Comparison of ENCODE assay signal across 14 cellular contexts in genomic region chr17:78875331-78875730, GRCh38. TPM values are rescaled to one million over a fixed set of nuclear protein-coding genes. Genes with fewer than 3 reads are reported as not detected.
DNase-seq lines count a peak whose midpoint lies in the region; ATAC-seq, FAIRE-seq and TF ChIP-seq lines count a peak whose summit lies in the region.
"Had no signal": no experiment of that assay in that cellular context is flagged by ENCODE, and none has a peak within 500 bp of the region (broad histone marks: within the 10 kb centered on the region; RNA-seq: fewer than 3 reads in every experiment).

No MANE protein-coding gene starts in this region.

- CTCF ChIA-PET in endothelial cell of umbilical vein (lab: Charles Lee) (interaction anchor here (0.8 to 4.8 kb wide), 5 partner anchors 8 to 96 kb away, joined by 3 to 33 read pairs (median 3); no protein-coding TSS in a partner anchor), HEK293T (lab: Yijun Ruan, JAX) (interaction anchor here (1.9 kb wide), 1 partner anchor 10 kb away, joined by 7 read pairs; no protein-coding TSS in a partner anchor)

- H3K9me1 ChIP-seq in endothelial cell of umbilical vein (replicated peaks; ENCODE audit: control insufficient read depth, extremely low read depth, insufficient read depth, low read length) = no peaks in the 10 kb centered on the region

- DNase-seq in NCI-H69 (lab: John Stamatoyannopoulos, UW) = peak; percentile 52
- no peak for DNase-seq in endothelial cell of umbilical vein (ENCODE audit: low read depth, low spot score)
- DNase-seq in sigmoid colon = no peak
- no peak for DNase-seq in NCI-H345 treated with DMSO at 0.1 percent for 48 hours (lab: John Stamatoyannopoulos, UW; ENCODE audit: unreplicated experiment)
- DNase-seq in HEK293T (ENCODE audit: extremely low spot score) = no peak
- DNase-seq in activated CD4-positive, CD25-positive, alpha-beta regulatory T cell treated with anti-CD3 and anti-CD28 coated beads, Interleukin-2, amount 50 U/mL, for 72 hours = no peak
- DNase-seq: activated gamma-delta T cell; central memory CD4-positive, alpha-beta T cell; mucosa of descending colon; NCI-H446 had no signal

- H3K36me3 ChIP-seq in ACC112 (ENCODE audit: insufficient read depth, low read length) (peaks cover 5% of the 10 kb centered on the region), endothelial cell of umbilical vein (ENCODE audit: control insufficient read depth in 2 of 2, extremely low read depth in 1 of 2, insufficient read depth in 2 of 2, low read length in 2 of 2) (peaks cover 3 to 5% of the 10 kb centered on the region in 2 experiments), sigmoid colon (peaks cover 20 to 37% (median 24%) of the 10 kb centered on the region in 4 donors)

- POLR2A ChIA-PET in endothelial cell of umbilical vein (lab: Charles Lee) = no interaction called here
- POLR2A ChIA-PET in HEK293T (lab: Yijun Ruan, JAX) = interaction anchor here (3.3 kb wide), 1 partner anchor 34 kb away, joined by 9 read pairs; the partner anchor contains the start of gene USP36

- H3K27ac ChIP-seq in ACC112 (ENCODE audit: low read depth, low read length) (peak overlapping the region; percentile 22), endothelial cell of umbilical vein (ENCODE audit: insufficient read depth, low read depth, low read length) (peak overlapping the region; percentile 85), sigmoid colon (peak overlapping the region; percentile 65 to 88 (median 78))

- no peaks in the 10 kb centered on the region for H3K27me3 ChIP-seq in ACC112 (ENCODE audit: insufficient read depth, low read length)
- H3K27me3 ChIP-seq in endothelial cell of umbilical vein (ENCODE audit: control insufficient read depth in 2 of 2, insufficient read depth in 2 of 2, low read length in 2 of 2) = no peaks in the 10 kb centered on the region
- no peaks in the 10 kb centered on the region for H3K27me3 ChIP-seq in sigmoid colon

- ATAC-seq in HG02678 (IDR thresholded peaks at IDR 0.05; ENCODE audit: unreplicated experiment) = no peak
- ATAC-seq: mucosa of descending colon, sciatic nerve had no signal

- intact Hi-C loops in endothelial cell of umbilical vein (cut with micrococcal nuclease) (loop anchor here (2.0 kb wide), 1 partner anchor 49 kb away; the partner anchor contains the start of gene TIMP2), sigmoid colon (cut with DNase I) (no loop called here)

- no peaks in the 10 kb centered on the region for H4K20me1 ChIP-seq in endothelial cell of umbilical vein (replicated peaks; ENCODE audit: control insufficient read depth, extremely low read depth, insufficient read depth, low read length)

- no peak for TF ChIP-seq EP300 in sigmoid colon (IDR thresholded peaks at IDR 0.05)

- H3K4me2 ChIP-seq in endothelial cell of umbilical vein (ENCODE audit: insufficient read depth, low read length) = no peak overlapping the region

- no peaks in the 10 kb centered on the region for H3K9me3 ChIP-seq in endothelial cell of umbilical vein (replicated peaks; ENCODE audit: control insufficient read depth, insufficient read depth, low read length)
- H3K9me3 ChIP-seq in sigmoid colon = no peaks in the 10 kb centered on the region
- H3K9me3 ChIP-seq: mucosa of descending colon had no signal

- H3K4me3 ChIP-seq in ACC112 (ENCODE audit: low read depth, low read length) = no peak overlapping the region
- H3K4me3 ChIP-seq in endothelial cell of umbilical vein (replicated peaks in 1 of 3; ENCODE audit: insufficient read depth in 1 of 3, low read depth in 1 of 3, low read length in 3 of 3) = no peak overlapping the region
- H3K4me3 ChIP-seq in sigmoid colon = no peak overlapping the region
- H3K4me3 ChIP-seq: mucosa of descending colon had no signal

- FAIRE-seq in endothelial cell of umbilical vein (lab: Jason Lieb, UNC) = peak; percentile 40

- TF ChIP-seq CTCF in endothelial cell of umbilical vein (IDR thresholded peaks at IDR 0.05; ENCODE audit: extremely low read depth in 1 of 2, insufficient read depth in 1 of 2, low read depth in 1 of 2, low read length in 2 of 2) (no peak), sigmoid colon (IDR thresholded peaks at IDR 0.05) (no peak)

- dilution Hi-C loops in endothelial cell of umbilical vein (cut with MboI; ENCODE audit: extremely low pct_ligation_motif_present, low sequenced_read_pairs) = no loop called here

- no peak overlapping the region for H2AFZ ChIP-seq in ACC112 (ENCODE audit: low read length, unreplicated experiment)
- H2AFZ ChIP-seq in endothelial cell of umbilical vein (ENCODE audit: low read depth, low read length) = no peak overlapping the region

- 81 to 87% methylated on average over 2 of the region's 2 CpGs for WGBS in sigmoid colon, 2 donors

- TF ChIP-seq POLR2A in endothelial cell of umbilical vein (IDR thresholded peaks at IDR 0.05; ENCODE audit: low read depth, low read length) (no peak), sigmoid colon (IDR thresholded peaks at IDR 0.05) (no peak)

- H3K79me2 ChIP-seq in ACC112 (ENCODE audit: control insufficient read depth, insufficient read depth, low read length, unreplicated experiment) (peaks cover 39% of the 10 kb centered on the region), endothelial cell of umbilical vein (ENCODE audit: control insufficient read depth, insufficient read depth, low read length) (peaks cover 21% of the 10 kb centered on the region)

- TSS peak; percentile 14 for BruUV-seq in endothelial cell of umbilical vein (replicated peaks; lab: Mats Ljungman, UMichigan)

- peak overlapping the region; percentile 32 for H3K9ac ChIP-seq in endothelial cell of umbilical vein (replicated peaks; ENCODE audit: extremely low read depth, insufficient read depth, low read length)

- H3K4me1 ChIP-seq in ACC112 (ENCODE audit: control insufficient read depth, insufficient read depth, low read length, unreplicated experiment) (peaks cover 31% of the 10 kb centered on the region), endothelial cell of umbilical vein (ENCODE audit: control insufficient read depth, extremely low read depth, insufficient read depth, low read length) (peaks cover 45% of the 10 kb centered on the region), sigmoid colon (peaks cover 0 to 65% (median 62%) of the 10 kb centered on the region in 4 donors)

TF ChIP-seq in endothelial cell of umbilical vein, 7 proteins besides CTCF, POLR2A, EP300 and RAD21 (continues in another document):
- TF ChIP-seq MAX (IDR thresholded peaks at IDR 0.05; ENCODE audit: insufficient read depth, insufficient read length) = no peak
- TF ChIP-seq GATA2 (IDR thresholded peaks at IDR 0.05; ENCODE audit: insufficient read depth, insufficient read length, low read depth, low read length) = no peak
- TF ChIP-seq MYC (IDR thresholded peaks at IDR 0.05; ENCODE audit: low read depth, low read length) = no peak
- TF ChIP-seq POLR2AphosphoS5 (IDR thresholded peaks at IDR 0.05; ENCODE audit: insufficient read depth, low read depth, low read length) = no peak

TF ChIP-seq in HEK293T, 16 proteins besides CTCF, POLR2A, EP300 and RAD21:
- TF ChIP-seq SP1 (IDR thresholded peaks at IDR 0.05) (no peak), ELF4 (IDR thresholded peaks at IDR 0.05) (no peak), ZNF384 (IDR thresholded peaks at IDR 0.05) (no peak), BHLHE40 (IDR thresholded peaks at IDR 0.05; ENCODE audit: borderline replicate concordance) (no peak), LEF1 (IDR thresholded peaks at IDR 0.05; ENCODE audit: borderline replicate concordance) (no peak), ARNT (IDR thresholded peaks at IDR 0.05) (no peak), FOXK2 (IDR thresholded peaks at IDR 0.05) (no peak), NFRKB (IDR thresholded peaks at IDR 0.05) (no peak), CTBP1 (IDR thresholded peaks at IDR 0.05; ENCODE audit: borderline replicate concordance) (no peak), TARDBP (IDR thresholded peaks at IDR 0.05) (no peak)

RNA-seq across cellular contexts. Expression of gene CEP295NL, which starts 27.7 kb away (rescaled TPM):
- total RNA-seq in endothelial cell of umbilical vein (3.6 and 8.3 TPM in 2 replicates), sigmoid colon (10 to 100 TPM in 1 of 4 donors, 1 to 10 TPM in 3; 1.3 to 13.8 (median 2.3) TPM)
- polyA plus RNA-seq in endothelial cell of umbilical vein (0.10 and 0.13 TPM in 2 replicates), sigmoid colon (under 1 TPM in 1 of 3 donors, not detected in 2; 0.89 TPM)
- polyA plus RNA-seq in endothelial cell of umbilical vein (2011; cell fraction: cytosol; rRNA removed) = 0.04 and 0.06 TPM in 2 replicates
- 2.2 and 2.6 TPM in 2 replicates for polyA plus RNA-seq in endothelial cell of umbilical vein (2011; cell fraction: nucleus; rRNA removed)
- polyA plus RNA-seq in endothelial cell of umbilical vein (2012) = 0.38 and 0.40 TPM in 2 replicates
- polyA minus RNA-seq in endothelial cell of umbilical vein = 2.8 and 4.8 TPM in 2 replicates
- polyA minus RNA-seq in endothelial cell of umbilical vein (2011; cell fraction: cytosol; rRNA and poly(A)+ RNA removed) = not detected
- 5.3 and 16.9 TPM in 2 replicates for polyA minus RNA-seq in endothelial cell of umbilical vein (2011; cell fraction: nucleus; rRNA and poly(A)+ RNA removed)
- total RNA-seq: RPMI7951 had no signal

RNA-seq across cellular contexts. Expression of gene USP36, which starts 34.7 kb away (rescaled TPM):
- 46.6 and 49.8 TPM in 2 replicates for total RNA-seq in endothelial cell of umbilical vein
- polyA plus RNA-seq in endothelial cell of umbilical vein = 20.6 and 29.8 TPM in 2 replicates
- 16.2 TPM in 2 replicates for polyA plus RNA-seq in endothelial cell of umbilical vein (2011; cell fraction: cytosol; rRNA removed)
- polyA plus RNA-seq in endothelial cell of umbilical vein (2011; cell fraction: nucleus; rRNA removed) = 99.4 and 100 TPM in 2 replicates
- polyA plus RNA-seq in endothelial cell of umbilical vein (2012) = 37.7 and 49.1 TPM in 2 replicates
- polyA minus RNA-seq in endothelial cell of umbilical vein = 35.2 and 39.6 TPM in 2 replicates
- 23.9 TPM for polyA minus RNA-seq in endothelial cell of umbilical vein (2011; cell fraction: cytosol; rRNA and poly(A)+ RNA removed)
- 41.5 and 45.4 TPM in 2 replicates for polyA minus RNA-seq in endothelial cell of umbilical vein (2011; cell fraction: nucleus; rRNA and poly(A)+ RNA removed)
- total RNA-seq in sigmoid colon = 10 to 100 TPM; 18.5 to 49.3 (median 35.9) TPM
- polyA plus RNA-seq in sigmoid colon = 10 to 100 TPM in 2 of 3 donors, 1 to 10 TPM in 1; 6.7 to 28.6 (median 13.8) TPM

RNA-seq across cellular contexts. Expression of gene TIMP2, which starts 49.9 kb away (rescaled TPM):
- total RNA-seq in endothelial cell of umbilical vein (280 and 318 TPM in 2 replicates), sigmoid colon (100 to 1,000 TPM; 142 to 227 (median 151) TPM)
- polyA plus RNA-seq in endothelial cell of umbilical vein (115 and 138 TPM in 2 replicates), sigmoid colon (10 to 100 TPM; 16.4 to 58.8 (median 47.4) TPM)
- 179 and 210 TPM in 2 replicates for polyA plus RNA-seq in endothelial cell of umbilical vein (2011; cell fraction: cytosol; rRNA removed)
- 89.1 and 95.1 TPM in 2 replicates for polyA plus RNA-seq in endothelial cell of umbilical vein (2011; cell fraction: nucleus; rRNA removed)
- polyA plus RNA-seq in endothelial cell of umbilical vein (2012) = 330 and 543 TPM in 2 replicates
- 124 and 137 TPM in 2 replicates for polyA minus RNA-seq in endothelial cell of umbilical vein
- 27.8 TPM for polyA minus RNA-seq in endothelial cell of umbilical vein (2011; cell fraction: cytosol; rRNA and poly(A)+ RNA removed)
- polyA minus RNA-seq in endothelial cell of umbilical vein (2011; cell fraction: nucleus; rRNA and poly(A)+ RNA removed) = 35.3 and 36.4 TPM in 2 replicates

Comparison
In these comparisons a context has a peak if more than half of its experiments do, and no peak if none do; other contexts are left out.
1. H3K27ac ChIP-seq: peak in every context shown above with its lines; median percentile 85 in endothelial cell of umbilical vein; 78 in sigmoid colon; 22 in ACC112.